In genomic region chr4:16226816-16227461, GRCh38 we compare ENCODE assay signal across 8 cellular contexts. TPM values are rescaled to one million over a fixed set of nuclear protein-coding genes. Genes with fewer than 3 reads are reported as not detected.
A peak's percentile ranks its signal among the peaks of the same experiment; 100 is the strongest.
DNase-seq lines count a peak whose midpoint lies in the region; ATAC-seq and TF ChIP-seq lines count a peak whose summit lies in the region.

No MANE protein-coding gene starts in this region.

- peak overlapping the region; percentile 82 to 97 (median 92) for H3K4me3 ChIP-seq in esophagus squamous epithelium

- peak overlapping the region; percentile 90 to 99 (median 97) for H3K4me3 Mint-ChIP-seq in naive B cell

- H3K27me3 ChIP-seq in esophagus squamous epithelium = no peaks in the 10 kb centered on the region

- H3K4me1 ChIP-seq in esophagus squamous epithelium = peaks cover 8 to 57% (median 21%) of the 10 kb centered on the region in 3 donors

- 0% methylated on average over 19 of the region's 57 CpGs; no CpG with 5 or more reads in 1 of the 2 donors for WGBS in esophagus squamous epithelium, 2 donors

- no peaks in the 10 kb centered on the region for H3K27me3 Mint-ChIP-seq in naive B cell

- DNase-seq in NCI-H1105 treated with DMSO at 0.1 percent for 48 hours (lab: John Stamatoyannopoulos, UW) (peak; percentile 37), NCI-H1105 (lab: John Stamatoyannopoulos, UW) (no peak), NCI-H2227 treated with DMSO at 0.1 percent for 48 hours (lab: John Stamatoyannopoulos, UW) (peak; percentile 5), esophagus squamous epithelium (lab: John Stamatoyannopoulos, UW) (no peak), naive B cell (no peak)
- peak; percentile 66 for DNase-seq in activated T-cell treated with anti-CD3 and anti-CD28 coated beads, Interleukin-2, amount 50 U/mL, for 48 hours

- intact Hi-C loops in esophagus squamous epithelium (cut with DNase I) = no loop called here

- no peaks in the 10 kb centered on the region for H3K9me3 Mint-ChIP-seq in naive B cell

- ATAC-seq in HG02840 (IDR thresholded peaks at IDR 0.05; ENCODE audit: low FRiP score, unreplicated experiment) = peak; percentile 49
- ATAC-seq in naive B cell (ENCODE audit: low read depth in 2 of 2) = peak; percentile 21 to 24

- H3K27ac ChIP-seq in esophagus squamous epithelium (peak overlapping the region; percentile 94 to 99 (median 98)), temporal lobe (ENCODE audit: low read depth, low read length) (peak overlapping the region; percentile 87)

- H3K27ac Mint-ChIP-seq in naive B cell = peak overlapping the region; percentile 86 to 98 (median 96)

- H3K9me3 ChIP-seq in esophagus squamous epithelium = no peaks in the 10 kb centered on the region

- H3K36me3 Mint-ChIP-seq in naive B cell = no peaks in the 10 kb centered on the region

- TF ChIP-seq CTCF in esophagus squamous epithelium (IDR thresholded peaks at IDR 0.05) = no peak

- TF ChIP-seq POLR2A in esophagus squamous epithelium (IDR thresholded peaks at IDR 0.05) = no peak

- H3K36me3 ChIP-seq in esophagus squamous epithelium = no peaks in the 10 kb centered on the region

- H3K4me1 Mint-ChIP-seq in naive B cell = peaks cover 35 to 72% (median 54%) of the 10 kb centered on the region in 3 donors

RNA-seq across cellular contexts. Expression of gene TAPT1, which starts 0.7 kb away (rescaled TPM):
- 10 to 100 TPM in 3 of 4 donors, 1 to 10 TPM in 1; 9.4 to 23.8 (median 16.9) TPM for total RNA-seq in esophagus squamous epithelium
- 100 to 1,000 TPM; 119 to 235 (median 190) TPM for polyA plus RNA-seq in naive B cell (ENCODE audit: low read depth in 6 of 6)
- total RNA-seq in temporal lobe = 80.4 TPM

Comparison
In these comparisons a context has a peak if more than half of its experiments do, and no peak if none do; other contexts are left out.
1. DNase-seq: peak in NCI-H1105 treated with DMSO at 0.1 percent for 48 hours (single experiment), NCI-H2227 treated with DMSO at 0.1 percent for 48 hours (single experiment) and activated T-cell treated with anti-CD3 and anti-CD28 coated beads, Interleukin-2, amount 50 U/mL, for 48 hours (2 of 2); none in NCI-H1105 (single experiment), esophagus squamous epithelium (single experiment) and naive B cell (single experiment).